In genomic region chr4:136319789-136320470, GRCh38 we compare ENCODE assay signal across 1 cellular context.
TF ChIP-seq lines count a peak whose summit lies in the region.

No MANE protein-coding gene starts in this region.

TF ChIP-seq in HCT116, 20 proteins besides CTCF, POLR2A, EP300 and RAD21 (continued from another document):
- no peak for TF ChIP-seq EGR1 (IDR thresholded peaks at IDR 0.05; ENCODE audit: low read depth)
